ENCODE assay signal across 10 cellular contexts in the genomic region with DNA sequence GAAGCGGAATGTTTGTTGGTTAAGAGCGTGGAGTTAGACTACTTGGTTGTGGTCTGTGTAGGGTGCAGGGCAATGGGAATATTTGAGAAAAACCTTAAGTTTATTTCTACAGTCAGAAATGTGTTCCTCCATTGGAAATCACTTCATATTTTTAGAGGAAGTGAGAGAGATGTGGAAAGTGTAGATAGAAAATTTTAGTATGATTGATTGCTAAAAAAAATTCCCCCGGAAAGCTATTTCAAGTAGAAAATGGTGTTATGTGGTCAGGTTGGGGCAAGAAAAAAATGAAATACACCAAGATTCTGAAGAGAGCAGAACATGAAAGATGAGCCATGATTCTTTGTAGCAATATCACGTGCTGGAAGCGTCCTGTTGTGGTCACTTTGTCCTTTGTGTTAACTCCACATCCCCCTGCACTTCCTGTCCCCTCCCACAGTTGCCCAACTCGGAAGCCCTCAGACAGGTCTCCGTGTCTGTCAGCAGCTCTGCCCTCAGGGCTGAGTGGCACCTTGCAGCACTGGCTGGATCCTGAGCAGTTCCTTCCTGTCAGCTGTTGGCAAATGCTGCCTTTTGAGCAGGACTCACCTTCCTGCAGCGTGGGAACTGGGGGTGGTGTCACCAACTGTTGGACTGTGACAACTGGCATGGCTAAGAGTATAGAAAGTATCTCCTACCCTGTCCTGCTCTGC.
DNase-seq lines count a peak whose midpoint lies in the region; ATAC-seq lines count a peak whose summit lies in the region.
"Had no signal": no experiment of that assay in that cellular context is flagged by ENCODE, and none has a peak within 500 bp of the region (broad histone marks: within the 10 kb centered on the region; RNA-seq: fewer than 3 reads in every experiment).

No MANE protein-coding gene starts in this region.

- H3K27ac Mint-ChIP-seq in activated naive CD8-positive, alpha-beta T cell treated with anti-CD3 and anti-CD28 coated beads for 36 hours: no peak overlapping the region

- H3K27me3 ChIP-seq in BLaER1: no peaks in the 10 kb centered on the region

- ATAC-seq in GM18909 (IDR thresholded peaks at IDR 0.05; ENCODE audit: poor library complexity, unreplicated experiment) (peak; percentile 71), HG03175 (IDR thresholded peaks at IDR 0.05; ENCODE audit: unreplicated experiment) (peak; percentile 59), HG03280 (IDR thresholded peaks at IDR 0.05; ENCODE audit: unreplicated experiment) (no peak), HG02840 (IDR thresholded peaks at IDR 0.05; ENCODE audit: low FRiP score, unreplicated experiment) (no peak)

- H3K4me1 ChIP-seq in BLaER1: peaks cover 55% of the 10 kb centered on the region

- no peaks in the 10 kb centered on the region for H3K27me3 Mint-ChIP-seq in activated naive CD8-positive, alpha-beta T cell treated with anti-CD3 and anti-CD28 coated beads for 36 hours

- no peak overlapping the region for H3K9ac ChIP-seq in BLaER1

- peak overlapping the region; percentile 77 for H3K4me2 ChIP-seq in BLaER1

- H3K27ac ChIP-seq in BLaER1: 0 out of 2 replicates have a peak overlapping the region, but pooled peaks have one; percentile 22

- H4K20me1 ChIP-seq in BLaER1: no peaks in the 10 kb centered on the region

- no peak overlapping the region for H3K4me3 Mint-ChIP-seq in activated naive CD8-positive, alpha-beta T cell treated with anti-CD3 and anti-CD28 coated beads for 36 hours

- no peaks in the 10 kb centered on the region; the same call in 1 of the 2 replicates for H3K9me3 ChIP-seq in BLaER1

- DNase-seq in activated naive CD8-positive, alpha-beta T cell treated with anti-CD3 and anti-CD28 coated beads for 36 hours: peak; percentile 8
- DNase-seq in NCI-H1105 treated with DMSO at 0.1 percent for 48 hours (lab: John Stamatoyannopoulos, UW) (no peak), NCI-H1105 (lab: John Stamatoyannopoulos, UW) (no peak)
- DNase-seq: DMS153, IMR-90 had no signal

- H3K36me3 Mint-ChIP-seq in activated naive CD8-positive, alpha-beta T cell treated with anti-CD3 and anti-CD28 coated beads for 36 hours: no peaks in the 10 kb centered on the region

- no peaks in the 10 kb centered on the region for H3K9me3 Mint-ChIP-seq in activated naive CD8-positive, alpha-beta T cell treated with anti-CD3 and anti-CD28 coated beads for 36 hours

- no peak overlapping the region for H3K4me3 ChIP-seq in BLaER1

- H3K4me1 Mint-ChIP-seq in activated naive CD8-positive, alpha-beta T cell treated with anti-CD3 and anti-CD28 coated beads for 36 hours: peaks cover 11% of the 10 kb centered on the region

- H3K36me3 ChIP-seq in BLaER1: no peaks in the 10 kb centered on the region

Comparison
In these comparisons a context has a peak if more than half of its experiments do, and no peak if none do; other contexts are left out.
1. ATAC-seq: peak in GM18909 (single experiment) and HG03175 (single experiment); none in HG03280 (single experiment) and HG02840 (single experiment).